ENCODE assay signal across 1 cellular context in the genomic region with DNA sequence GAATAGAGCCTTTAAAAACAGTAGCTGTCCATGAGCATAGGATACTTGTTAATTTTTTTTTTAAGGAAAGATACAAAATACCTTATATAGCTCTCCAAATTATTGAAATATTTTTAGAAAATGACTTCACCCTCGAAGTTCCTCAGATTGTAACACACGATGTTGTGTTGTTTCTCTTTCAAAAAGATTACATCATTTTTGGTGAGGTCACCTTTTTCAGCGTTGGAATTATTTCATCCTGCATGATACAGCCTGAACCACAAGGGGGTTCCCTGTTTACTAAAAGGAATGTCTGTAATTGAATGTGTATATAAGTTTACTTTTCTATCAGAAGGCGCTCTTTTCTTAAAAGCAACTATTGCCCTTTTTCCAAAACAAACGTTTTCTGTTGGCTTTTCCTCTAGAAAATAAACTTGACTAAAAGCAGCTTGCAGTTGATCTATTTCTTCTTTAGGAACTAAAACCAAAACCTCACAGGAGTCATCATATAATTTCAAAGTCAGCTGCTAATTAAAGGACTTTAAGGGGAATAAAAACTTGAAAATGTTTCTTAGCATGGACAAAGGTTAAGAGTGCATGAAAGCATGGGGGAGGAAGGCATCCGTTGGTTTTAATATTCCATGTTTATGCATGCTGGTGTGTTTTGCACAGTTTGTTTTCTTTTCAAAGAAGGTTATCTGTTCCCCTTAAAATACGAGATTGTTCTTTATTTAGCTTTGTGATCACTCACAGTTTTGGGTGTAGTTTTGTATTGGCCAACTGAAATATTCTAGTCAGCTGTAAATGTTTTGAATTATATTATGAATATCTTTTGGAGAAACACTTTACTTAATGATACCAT.
TF ChIP-seq lines count a peak whose summit lies in the region.

No MANE protein-coding gene starts in this region.

TF ChIP-seq in HepG2, 621 proteins besides CTCF, POLR2A, EP300 and RAD21 (continued from another document and continues in another):
- TF ChIP-seq, protein P1, sequence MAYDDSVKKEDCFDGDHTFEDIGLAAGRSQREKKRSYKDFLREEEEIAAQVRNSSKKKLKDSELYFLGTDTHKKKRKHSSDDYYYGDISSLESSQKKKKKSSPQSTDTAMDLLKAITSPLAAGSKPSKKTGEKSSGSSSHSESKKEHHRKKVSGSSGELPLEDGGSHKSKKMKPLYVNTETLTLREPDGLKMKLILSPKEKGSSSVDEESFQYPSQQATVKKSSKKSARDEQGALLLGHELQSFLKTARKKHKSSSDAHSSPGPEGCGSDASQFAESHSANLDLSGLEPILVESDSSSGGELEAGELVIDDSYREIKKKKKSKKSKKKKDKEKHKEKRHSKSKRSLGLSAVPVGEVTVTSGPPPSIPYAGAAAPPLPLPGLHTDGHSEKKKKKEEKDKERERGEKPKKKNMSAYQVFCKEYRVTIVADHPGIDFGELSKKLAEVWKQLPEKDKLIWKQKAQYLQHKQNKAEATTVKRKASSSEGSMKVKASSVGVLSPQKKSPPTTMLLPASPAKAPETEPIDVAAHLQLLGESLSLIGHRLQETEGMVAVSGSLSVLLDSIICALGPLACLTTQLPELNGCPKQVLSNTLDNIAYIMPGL (CRISPR knock-in tag; IDR thresholded peaks at IDR 0.05; ENCODE audit: borderline replicate concordance in 1 of 2, low read depth in 1 of 2) = no peak
- no peak for TF ChIP-seq NCOA5 (CRISPR knock-in tag; IDR thresholded peaks at IDR 0.05)
- TF ChIP-seq ZNF333 (CRISPR knock-in tag; IDR thresholded peaks at IDR 0.05; ENCODE audit: borderline replicate concordance) = no peak
- no peak for TF ChIP-seq PCBP2 (optimal IDR thresholded peaks at IDR 0.05; ENCODE audit: low read depth, low read length, poor library complexity, severe bottlenecking)
- TF ChIP-seq SPEN (CRISPR knock-in tag; IDR thresholded peaks at IDR 0.05; ENCODE audit: low read depth) = no peak
- no peak for TF ChIP-seq NKX3-1 (CRISPR knock-in tag; IDR thresholded peaks at IDR 0.05)
- TF ChIP-seq ZHX2 (IDR thresholded peaks at IDR 0.05; ENCODE audit: low read depth) = no peak
- no peak for TF ChIP-seq ZHX2 (CRISPR knock-in tag; IDR thresholded peaks at IDR 0.05; ENCODE audit: borderline replicate concordance)
- peak; percentile 54; the same call in 1 of the 2 replicates for TF ChIP-seq ATF3 (CRISPR knock-in tag; IDR thresholded peaks at IDR 0.05)
- TF ChIP-seq, protein P2, sequence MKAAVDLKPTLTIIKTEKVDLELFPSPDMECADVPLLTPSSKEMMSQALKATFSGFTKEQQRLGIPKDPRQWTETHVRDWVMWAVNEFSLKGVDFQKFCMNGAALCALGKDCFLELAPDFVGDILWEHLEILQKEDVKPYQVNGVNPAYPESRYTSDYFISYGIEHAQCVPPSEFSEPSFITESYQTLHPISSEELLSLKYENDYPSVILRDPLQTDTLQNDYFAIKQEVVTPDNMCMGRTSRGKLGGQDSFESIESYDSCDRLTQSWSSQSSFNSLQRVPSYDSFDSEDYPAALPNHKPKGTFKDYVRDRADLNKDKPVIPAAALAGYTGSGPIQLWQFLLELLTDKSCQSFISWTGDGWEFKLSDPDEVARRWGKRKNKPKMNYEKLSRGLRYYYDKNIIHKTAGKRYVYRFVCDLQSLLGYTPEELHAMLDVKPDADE (CRISPR knock-in tag; IDR thresholded peaks at IDR 0.05) = no peak
- peak; percentile 48; the same call in 1 of the 2 replicates for TF ChIP-seq SMC3 (IDR thresholded peaks at IDR 0.05; ENCODE audit: low read length)
- no peak for TF ChIP-seq PRDM4 (CRISPR knock-in tag; IDR thresholded peaks at IDR 0.05; ENCODE audit: borderline replicate concordance)
- TF ChIP-seq KAT7 (CRISPR knock-in tag; IDR thresholded peaks at IDR 0.05; ENCODE audit: borderline replicate concordance) = no peak
- no peak for TF ChIP-seq ZIK1 (CRISPR knock-in tag; IDR thresholded peaks at IDR 0.05; ENCODE audit: borderline replicate concordance, low read depth)
- TF ChIP-seq JUN (CRISPR knock-in tag; IDR thresholded peaks at IDR 0.05) = 0 out of 2 replicates have a peak, but pooled peaks have one; percentile 42
- TF ChIP-seq ATF2 (CRISPR knock-in tag; IDR thresholded peaks at IDR 0.05) = peak; percentile 88
- TF ChIP-seq ISL2 (CRISPR knock-in tag; IDR thresholded peaks at IDR 0.05) = no peak
- TF ChIP-seq JARID2 (CRISPR knock-in tag; IDR thresholded peaks at IDR 0.05; ENCODE audit: insufficient replicate concordance) = no peak
- TF ChIP-seq IRX3 (CRISPR knock-in tag; IDR thresholded peaks at IDR 0.05; ENCODE audit: borderline replicate concordance, low read depth) = no peak
- no peak for TF ChIP-seq ZNF850 (CRISPR knock-in tag; conservative IDR thresholded peaks at IDR 0.05)
- no peak for TF ChIP-seq ZBTB4 (CRISPR knock-in tag; IDR thresholded peaks at IDR 0.05; ENCODE audit: borderline replicate concordance)
- no peak for TF ChIP-seq ZNF747 (CRISPR knock-in tag; IDR thresholded peaks at IDR 0.05; ENCODE audit: borderline replicate concordance)
- no peak for TF ChIP-seq KDM1A (CRISPR knock-in tag; IDR thresholded peaks at IDR 0.05)
- TF ChIP-seq ZNF24 (IDR thresholded peaks at IDR 0.05) = no peak
- no peak for TF ChIP-seq ELK4 (CRISPR knock-in tag; IDR thresholded peaks at IDR 0.05; ENCODE audit: borderline replicate concordance)
- TF ChIP-seq HMG20A (CRISPR knock-in tag; IDR thresholded peaks at IDR 0.05; ENCODE audit: borderline replicate concordance) = peak; percentile 16; the same call in 1 of the 2 replicates
- TF ChIP-seq ZNF776 (CRISPR knock-in tag; IDR thresholded peaks at IDR 0.05) = no peak
- TF ChIP-seq ZNF879 (CRISPR knock-in tag; IDR thresholded peaks at IDR 0.05) = no peak
- no peak for TF ChIP-seq SMAD9 (CRISPR knock-in tag; IDR thresholded peaks at IDR 0.05)
- TF ChIP-seq REST (IDR thresholded peaks at IDR 0.05; ENCODE audit: borderline replicate concordance in 1 of 2, low read depth in 1 of 2, low read length in 2 of 2) = no peak
